Comparison of ENCODE assay signal across 8 cellular contexts in genomic region chr10:97632949-97633884, GRCh38. TPM values are rescaled to one million over a fixed set of nuclear protein-coding genes. Genes with fewer than 3 reads are reported as not detected.
DNase-seq lines count a peak whose midpoint lies in the region; ATAC-seq and TF ChIP-seq lines count a peak whose summit lies in the region.

Gene MORN4 (minus strand): TSS chr10:97633500. CDS start chr10:97619653, 13,847 bp downstream.

- H3K9me3 ChIP-seq in lung (ENCODE audit: control insufficient read depth in 2 of 2, insufficient read depth in 1 of 2, low read length in 1 of 2), result no peaks in the 10 kb centered on the region

- peak within 1 kb of the TSS; percentile 76 for H3K27ac ChIP-seq in C4-2B
- H3K27ac ChIP-seq in lung (ENCODE audit: low read depth in 1 of 2, low read length in 1 of 2), result peak within 1 kb of the TSS; percentile 43 to 51

- peak within 1 kb of the TSS; percentile 74 for H3K4me3 ChIP-seq in lung

- no peaks in the 10 kb centered on the region for H3K36me3 ChIP-seq in lung (ENCODE audit: control insufficient read depth in 2 of 2, insufficient read depth in 2 of 2, low read length in 2 of 2)

- TF ChIP-seq CTCF in C4-2B (conservative IDR thresholded peaks at IDR 0.05) (no peak), lung (IDR thresholded peaks at IDR 0.05; ENCODE audit: control extremely low read depth, extremely low read depth) (no peak)

- peak; percentile 100 for ATAC-seq in GM19372 (IDR thresholded peaks at IDR 0.05; ENCODE audit: low read depth, unreplicated experiment)
- ATAC-seq in HG03520 (IDR thresholded peaks at IDR 0.05; ENCODE audit: unreplicated experiment), result peak; percentile 97
- peak; percentile 98 for ATAC-seq in lung (ENCODE audit: insufficient read depth, low FRiP score)

- H3K4me1 ChIP-seq in lung (ENCODE audit: control insufficient read depth in 2 of 2, insufficient read depth in 2 of 2, low read length in 2 of 2), result peaks cover 0 to 2% of the 10 kb centered on the region in 2 donors

- WGBS in lung, 2 donors, result 3 to 4% methylated on average over 62 of the region's 62 CpGs

- DNase-seq in NCI-H82 (lab: John Stamatoyannopoulos, UW) (peak; percentile 95), lung (ENCODE audit: low spot score) (peak; percentile 95)
- peak; percentile 94 for DNase-seq in activated CD8-positive, alpha-beta memory T cell treated with anti-CD3 and anti-CD28 coated beads for 24 hours
- peak; percentile 92 for DNase-seq in effector CD4-positive, alpha-beta T cell
- DNase-seq in stimulated activated CD4-positive, alpha-beta T cell treated with anti-CD3 and anti-CD28 coated beads, TNF-alpha, amount 100 ng/mL, for 1 hour (ENCODE audit: low read depth in 3 of 3, low spot score in 1 of 3), result peak; percentile 79 to 82 (median 81)

- no peaks in the 10 kb centered on the region for H3K27me3 ChIP-seq in lung (ENCODE audit: control insufficient read depth, insufficient read depth)

RNA-seq across cellular contexts. Expression of gene MORN4, which starts in this region (rescaled TPM):
- 10 to 100 TPM in 1 of 2 donors, 1 to 10 TPM in 1; 5.7 to 16.1 TPM for total RNA-seq in lung
- 1 to 10 TPM; 4.1 to 8.3 TPM for polyA plus RNA-seq in lung

Comparison
In these comparisons a context has a peak if more than half of its experiments do, and no peak if none do; other contexts are left out.
1. Peak in every context shown above with its lines: DNase-seq, ATAC-seq, H3K4me3 ChIP-seq and H3K27ac ChIP-seq.